ENCODE assay signal across 9 cellular contexts in genomic region chr20:38290829-38291581, GRCh38. TPM values are rescaled to one million over a fixed set of nuclear protein-coding genes. Genes with fewer than 3 reads are reported as not detected.
DNase-seq lines count a peak whose midpoint lies in the region; ATAC-seq and TF ChIP-seq lines count a peak whose summit lies in the region.
"Had no signal": no experiment of that assay in that cellular context is flagged by ENCODE, and none has a peak within 500 bp of the region (broad histone marks: within the 10 kb centered on the region; RNA-seq: fewer than 3 reads in every experiment).

No MANE protein-coding gene starts in this region.

- peak; percentile 93 for DNase-seq in Daoy (ENCODE audit: low read depth)
- DNase-seq in NCI-H146 (lab: John Stamatoyannopoulos, UW), result peak; percentile 71
- no peak for DNase-seq in dorsolateral prefrontal cortex
- DNase-seq in myocyte (ENCODE audit: low read depth), result peak; percentile 77
- no peak for DNase-seq in activated T-cell treated with anti-CD3 and anti-CD28 coated beads, Interleukin-2, amount 50 U/mL, for 4 hours
- DNase-seq: effector CD8-positive, alpha-beta T cell had no signal

- no peaks in the 10 kb centered on the region for H3K36me3 Mint-ChIP-seq in activated T-cell treated with anti-CD3 and anti-CD28 coated beads, Interleukin-2, amount 50 U/mL, for 4 hours (ENCODE audit: insufficient read depth)

- H3K27ac ChIP-seq in dorsolateral prefrontal cortex, result peak overlapping the region in 2 of 59 donors; percentile 31 to 74

- no peaks in the 10 kb centered on the region for H3K9me3 Mint-ChIP-seq in activated T-cell treated with anti-CD3 and anti-CD28 coated beads, Interleukin-2, amount 50 U/mL, for 4 hours

- no peak overlapping the region for H3K4me3 Mint-ChIP-seq in activated T-cell treated with anti-CD3 and anti-CD28 coated beads, Interleukin-2, amount 50 U/mL, for 4 hours

- H3K27me3 ChIP-seq in dorsolateral prefrontal cortex, result no peaks in the 10 kb centered on the region

- ATAC-seq in HG02852 (IDR thresholded peaks at IDR 0.05; ENCODE audit: unreplicated experiment), result no peak
- ATAC-seq in activated T-cell treated with anti-CD3 and anti-CD28 coated beads, Interleukin-2, amount 50 U/mL, for 4 hours, result no peak
- ATAC-seq in HG02970 (IDR thresholded peaks at IDR 0.05; ENCODE audit: low FRiP score, unreplicated experiment), result no peak
- no peak for ATAC-seq in HG03439 (IDR thresholded peaks at IDR 0.05; ENCODE audit: unreplicated experiment)

- intact Hi-C loops in dorsolateral prefrontal cortex (cut with DNase I), result no loop called here

- peak in 50 of 56 donors; percentile 14 to 61 (median 38) for TF ChIP-seq CTCF in dorsolateral prefrontal cortex (IDR thresholded peaks at IDR 0.05 in 54 of 56, conservative IDR thresholded peaks at IDR 0.05 in 2 of 56; ENCODE audit: low read depth in 1 of 56, partially characterized antibody in 56 of 56)

- no peak overlapping the region for H3K4me3 ChIP-seq in dorsolateral prefrontal cortex

- H3K4me1 Mint-ChIP-seq in activated T-cell treated with anti-CD3 and anti-CD28 coated beads, Interleukin-2, amount 50 U/mL, for 4 hours (ENCODE audit: low read depth), result no peaks in the 10 kb centered on the region

- peaks cover 48% of the 10 kb centered on the region for H3K27me3 Mint-ChIP-seq in activated T-cell treated with anti-CD3 and anti-CD28 coated beads, Interleukin-2, amount 50 U/mL, for 4 hours (ENCODE audit: low read depth)

RNA-seq across cellular contexts. Expression of gene BPI, which starts 13.0 kb away (rescaled TPM):
- 0.09 TPM in 1 of 2 replicates, not detected in the other for total RNA-seq in Daoy (2014; rRNA removed; shearing (Covaris generic))
- total RNA-seq in dorsolateral prefrontal cortex (1 to 10 TPM in 4 of 120 experiments, under 1 TPM in 11, not detected in 105; 0.23 to 1.5 (median 0.42) TPM), myocyte (not detected in 2 replicates)
- polyA plus RNA-seq in myocyte (2012), result not detected
- not detected for total RNA-seq in activated T-cell treated with anti-CD3 and anti-CD28 coated beads, Interleukin-2, amount 50 U/mL, for 4 hours

RNA-seq across cellular contexts. Expression of gene KIAA1755, which starts 30.5 kb away (rescaled TPM):
- 0.30 and 1.0 TPM in 2 replicates for total RNA-seq in Daoy (2014; rRNA removed; shearing (Covaris generic))
- 100 to 1,000 TPM in 6 of 120 experiments, 10 to 100 TPM in 114; 19.2 to 129 (median 51.1) TPM for total RNA-seq in dorsolateral prefrontal cortex
- total RNA-seq in myocyte, result 0.16 and 0.57 TPM in 2 replicates
- polyA plus RNA-seq in myocyte (2012), result 0.55 TPM
- total RNA-seq in activated T-cell treated with anti-CD3 and anti-CD28 coated beads, Interleukin-2, amount 50 U/mL, for 4 hours, result not detected

RNA-seq across cellular contexts. Expression of gene LBP, which starts 55.3 kb away (rescaled TPM):
- total RNA-seq in Daoy (2014; rRNA removed; shearing (Covaris generic)), result not detected in 2 replicates
- total RNA-seq in dorsolateral prefrontal cortex (under 1 TPM in 7 of 120 experiments, not detected in 113; 0.23 to 0.64 (median 0.28) TPM), myocyte (not detected in 2 replicates)
- not detected for polyA plus RNA-seq in myocyte (2012)
- total RNA-seq in activated T-cell treated with anti-CD3 and anti-CD28 coated beads, Interleukin-2, amount 50 U/mL, for 4 hours, result under 1 TPM; 0.10 to 0.18 (median 0.14) TPM

Comparison
In these comparisons a context has a peak if more than half of its experiments do, and no peak if none do; other contexts are left out.
1. DNase-seq: peak in Daoy (single experiment), NCI-H146 (single experiment) and myocyte (single experiment); none in dorsolateral prefrontal cortex (0 of 10) and activated T-cell treated with anti-CD3 and anti-CD28 coated beads, Interleukin-2, amount 50 U/mL, for 4 hours (single experiment).